ENCODE assay signal across 1 cellular context in genomic region chr17:37828313-37829124, GRCh38.
A peak's percentile ranks its signal among the peaks of the same experiment; 100 is the strongest.
TF ChIP-seq lines count a peak whose summit lies in the region.

No MANE protein-coding gene starts in this region.

TF ChIP-seq in K562, 482 proteins besides CTCF, POLR2A, EP300 and RAD21 (continued from another document and continues in another):
- no peak for TF ChIP-seq ETS1 (conservative IDR thresholded peaks at IDR 0.05; ENCODE audit: control insufficient read depth, low read depth, low read length)
- peak; percentile 50 for TF ChIP-seq ESRRA (IDR thresholded peaks at IDR 0.05; ENCODE audit: borderline replicate concordance, low read depth)
- TF ChIP-seq CAMTA2 (CRISPR knock-in tag; conservative IDR thresholded peaks at IDR 0.05) = no peak
- TF ChIP-seq BDP1 (IDR thresholded peaks at IDR 0.05; ENCODE audit: insufficient read depth, insufficient read length) = no peak
- TF ChIP-seq ZBTB2 (IDR thresholded peaks at IDR 0.05) = no peak
- TF ChIP-seq DACH1 (IDR thresholded peaks at IDR 0.05; ENCODE audit: partially characterized antibody) = no peak
- no peak for TF ChIP-seq ZNF165 (CRISPR knock-in tag; IDR thresholded peaks at IDR 0.05; ENCODE audit: borderline replicate concordance)
- TF ChIP-seq MCM3 (IDR thresholded peaks at IDR 0.05) = no peak
- no peak for TF ChIP-seq USF1 (CRISPR knock-in tag; IDR thresholded peaks at IDR 0.05)
- no peak for TF ChIP-seq SLC30A9 (CRISPR knock-in tag; IDR thresholded peaks at IDR 0.05)
- no peak for TF ChIP-seq ZFP91 (CRISPR knock-in tag; IDR thresholded peaks at IDR 0.05)
- TF ChIP-seq ZNF253 (CRISPR knock-in tag; conservative IDR thresholded peaks at IDR 0.05) = no peak
- no peak for TF ChIP-seq PML (IDR thresholded peaks at IDR 0.05; ENCODE audit: low read length)
- TF ChIP-seq RBM14 (IDR thresholded peaks at IDR 0.05; ENCODE audit: borderline replicate concordance, insufficient read depth, low read depth, low read length) = no peak
- TF ChIP-seq BRF2 (IDR thresholded peaks at IDR 0.05; ENCODE audit: borderline replicate concordance, insufficient read depth, insufficient read length) = no peak
- no peak for TF ChIP-seq RFX1 (IDR thresholded peaks at IDR 0.05)
- TF ChIP-seq MLLT1 (IDR thresholded peaks at IDR 0.05) = no peak
- no peak for TF ChIP-seq PATZ1 (CRISPR knock-in tag; IDR thresholded peaks at IDR 0.05; ENCODE audit: borderline replicate concordance)
- TF ChIP-seq THRB (CRISPR knock-in tag; conservative IDR thresholded peaks at IDR 0.05) = no peak
- TF ChIP-seq CBX3 (IDR thresholded peaks at IDR 0.05; ENCODE audit: borderline replicate concordance in 1 of 2, low read length in 2 of 2) = no peak
- TF ChIP-seq L3MBTL2 (IDR thresholded peaks at IDR 0.05) = peak; percentile 85
- no peak for TF ChIP-seq ZNF212 (CRISPR knock-in tag; IDR thresholded peaks at IDR 0.05)
- no peak for TF ChIP-seq SIN3A (IDR thresholded peaks at IDR 0.05; ENCODE audit: borderline replicate concordance in 2 of 2, control insufficient read depth in 1 of 2, low read depth in 2 of 2, low read length in 2 of 2)
- TF ChIP-seq HDAC3 (IDR thresholded peaks at IDR 0.05; ENCODE audit: borderline replicate concordance, partially characterized antibody) = no peak
- TF ChIP-seq NFE2L1 (tag; IDR thresholded peaks at IDR 0.05; ENCODE audit: borderline replicate concordance, low read depth) = peak; percentile 76
- 0 out of 2 replicates have a peak, but pooled peaks have one; percentile 32 for TF ChIP-seq ATF7 (IDR thresholded peaks at IDR 0.05)
- TF ChIP-seq DIDO1 (tag; IDR thresholded peaks at IDR 0.05; ENCODE audit: low read depth) = no peak
- no peak for TF ChIP-seq ZNF408 (CRISPR knock-in tag; IDR thresholded peaks at IDR 0.05; ENCODE audit: low read depth)
- no peak for TF ChIP-seq ZNF146 (CRISPR knock-in tag; IDR thresholded peaks at IDR 0.05; ENCODE audit: unreplicated experiment)
- TF ChIP-seq FOXA3 (CRISPR knock-in tag; conservative IDR thresholded peaks at IDR 0.05 in 1 of 2, IDR thresholded peaks at IDR 0.05 in 1 of 2) = no peak
- 0 out of 4 replicates have a peak, but pooled peaks of 1 of the 2 experiments have one; percentile 25 for TF ChIP-seq MNT (conservative IDR thresholded peaks at IDR 0.05)
